In the genomic region with DNA sequence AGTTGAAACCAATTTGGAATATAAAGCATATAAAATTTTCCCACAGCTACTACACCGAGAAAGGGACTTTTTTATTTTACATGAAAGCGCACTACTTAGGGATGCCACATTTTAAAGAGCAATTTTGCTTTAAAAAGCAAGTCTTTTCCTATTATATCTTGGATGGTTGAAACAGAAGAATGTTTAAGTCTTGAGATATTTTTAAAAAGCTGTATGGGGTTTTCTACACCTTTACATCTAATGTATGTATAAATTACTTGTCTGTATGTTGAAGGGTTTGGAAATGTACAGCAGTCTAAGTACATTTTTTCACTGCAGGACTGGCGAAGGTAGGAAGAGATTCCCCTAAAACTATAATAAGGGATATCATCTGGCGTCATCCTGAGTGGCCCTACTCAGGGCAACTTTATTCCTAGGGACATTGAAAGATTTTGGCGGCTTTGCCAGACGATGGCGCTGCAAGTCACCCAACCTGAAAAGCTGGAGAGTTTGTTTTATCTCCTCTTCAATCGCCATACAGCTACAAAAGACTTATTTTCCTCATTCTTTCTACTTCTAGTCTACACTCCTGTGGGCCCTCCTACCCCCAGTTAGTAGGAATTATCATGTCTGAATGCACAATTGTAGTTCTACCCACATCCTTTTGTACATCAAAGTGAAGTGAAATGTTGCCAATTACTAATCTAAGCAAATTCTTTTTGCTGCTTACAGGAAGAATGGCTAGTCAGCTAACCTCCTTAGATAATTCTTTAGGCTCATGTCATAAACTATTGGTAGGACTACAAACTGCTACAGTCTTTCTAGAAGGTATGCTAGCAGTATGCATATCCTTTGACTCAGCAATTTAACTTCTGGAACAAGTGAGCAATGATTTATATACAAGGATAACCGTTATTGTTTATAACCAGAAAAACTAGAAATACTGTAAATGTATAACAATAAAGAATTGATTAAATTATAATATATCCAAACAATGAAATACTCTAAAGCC, we compare ENCODE assay signal across 1 cellular context.
A peak's percentile ranks its signal among the peaks of the same experiment; 100 is the strongest.
TF ChIP-seq lines count a peak whose summit lies in the region.

No MANE protein-coding gene starts in this region.

TF ChIP-seq in H1, 55 proteins besides CTCF, POLR2A, EP300 and RAD21:
- TF ChIP-seq, protein P1, sequence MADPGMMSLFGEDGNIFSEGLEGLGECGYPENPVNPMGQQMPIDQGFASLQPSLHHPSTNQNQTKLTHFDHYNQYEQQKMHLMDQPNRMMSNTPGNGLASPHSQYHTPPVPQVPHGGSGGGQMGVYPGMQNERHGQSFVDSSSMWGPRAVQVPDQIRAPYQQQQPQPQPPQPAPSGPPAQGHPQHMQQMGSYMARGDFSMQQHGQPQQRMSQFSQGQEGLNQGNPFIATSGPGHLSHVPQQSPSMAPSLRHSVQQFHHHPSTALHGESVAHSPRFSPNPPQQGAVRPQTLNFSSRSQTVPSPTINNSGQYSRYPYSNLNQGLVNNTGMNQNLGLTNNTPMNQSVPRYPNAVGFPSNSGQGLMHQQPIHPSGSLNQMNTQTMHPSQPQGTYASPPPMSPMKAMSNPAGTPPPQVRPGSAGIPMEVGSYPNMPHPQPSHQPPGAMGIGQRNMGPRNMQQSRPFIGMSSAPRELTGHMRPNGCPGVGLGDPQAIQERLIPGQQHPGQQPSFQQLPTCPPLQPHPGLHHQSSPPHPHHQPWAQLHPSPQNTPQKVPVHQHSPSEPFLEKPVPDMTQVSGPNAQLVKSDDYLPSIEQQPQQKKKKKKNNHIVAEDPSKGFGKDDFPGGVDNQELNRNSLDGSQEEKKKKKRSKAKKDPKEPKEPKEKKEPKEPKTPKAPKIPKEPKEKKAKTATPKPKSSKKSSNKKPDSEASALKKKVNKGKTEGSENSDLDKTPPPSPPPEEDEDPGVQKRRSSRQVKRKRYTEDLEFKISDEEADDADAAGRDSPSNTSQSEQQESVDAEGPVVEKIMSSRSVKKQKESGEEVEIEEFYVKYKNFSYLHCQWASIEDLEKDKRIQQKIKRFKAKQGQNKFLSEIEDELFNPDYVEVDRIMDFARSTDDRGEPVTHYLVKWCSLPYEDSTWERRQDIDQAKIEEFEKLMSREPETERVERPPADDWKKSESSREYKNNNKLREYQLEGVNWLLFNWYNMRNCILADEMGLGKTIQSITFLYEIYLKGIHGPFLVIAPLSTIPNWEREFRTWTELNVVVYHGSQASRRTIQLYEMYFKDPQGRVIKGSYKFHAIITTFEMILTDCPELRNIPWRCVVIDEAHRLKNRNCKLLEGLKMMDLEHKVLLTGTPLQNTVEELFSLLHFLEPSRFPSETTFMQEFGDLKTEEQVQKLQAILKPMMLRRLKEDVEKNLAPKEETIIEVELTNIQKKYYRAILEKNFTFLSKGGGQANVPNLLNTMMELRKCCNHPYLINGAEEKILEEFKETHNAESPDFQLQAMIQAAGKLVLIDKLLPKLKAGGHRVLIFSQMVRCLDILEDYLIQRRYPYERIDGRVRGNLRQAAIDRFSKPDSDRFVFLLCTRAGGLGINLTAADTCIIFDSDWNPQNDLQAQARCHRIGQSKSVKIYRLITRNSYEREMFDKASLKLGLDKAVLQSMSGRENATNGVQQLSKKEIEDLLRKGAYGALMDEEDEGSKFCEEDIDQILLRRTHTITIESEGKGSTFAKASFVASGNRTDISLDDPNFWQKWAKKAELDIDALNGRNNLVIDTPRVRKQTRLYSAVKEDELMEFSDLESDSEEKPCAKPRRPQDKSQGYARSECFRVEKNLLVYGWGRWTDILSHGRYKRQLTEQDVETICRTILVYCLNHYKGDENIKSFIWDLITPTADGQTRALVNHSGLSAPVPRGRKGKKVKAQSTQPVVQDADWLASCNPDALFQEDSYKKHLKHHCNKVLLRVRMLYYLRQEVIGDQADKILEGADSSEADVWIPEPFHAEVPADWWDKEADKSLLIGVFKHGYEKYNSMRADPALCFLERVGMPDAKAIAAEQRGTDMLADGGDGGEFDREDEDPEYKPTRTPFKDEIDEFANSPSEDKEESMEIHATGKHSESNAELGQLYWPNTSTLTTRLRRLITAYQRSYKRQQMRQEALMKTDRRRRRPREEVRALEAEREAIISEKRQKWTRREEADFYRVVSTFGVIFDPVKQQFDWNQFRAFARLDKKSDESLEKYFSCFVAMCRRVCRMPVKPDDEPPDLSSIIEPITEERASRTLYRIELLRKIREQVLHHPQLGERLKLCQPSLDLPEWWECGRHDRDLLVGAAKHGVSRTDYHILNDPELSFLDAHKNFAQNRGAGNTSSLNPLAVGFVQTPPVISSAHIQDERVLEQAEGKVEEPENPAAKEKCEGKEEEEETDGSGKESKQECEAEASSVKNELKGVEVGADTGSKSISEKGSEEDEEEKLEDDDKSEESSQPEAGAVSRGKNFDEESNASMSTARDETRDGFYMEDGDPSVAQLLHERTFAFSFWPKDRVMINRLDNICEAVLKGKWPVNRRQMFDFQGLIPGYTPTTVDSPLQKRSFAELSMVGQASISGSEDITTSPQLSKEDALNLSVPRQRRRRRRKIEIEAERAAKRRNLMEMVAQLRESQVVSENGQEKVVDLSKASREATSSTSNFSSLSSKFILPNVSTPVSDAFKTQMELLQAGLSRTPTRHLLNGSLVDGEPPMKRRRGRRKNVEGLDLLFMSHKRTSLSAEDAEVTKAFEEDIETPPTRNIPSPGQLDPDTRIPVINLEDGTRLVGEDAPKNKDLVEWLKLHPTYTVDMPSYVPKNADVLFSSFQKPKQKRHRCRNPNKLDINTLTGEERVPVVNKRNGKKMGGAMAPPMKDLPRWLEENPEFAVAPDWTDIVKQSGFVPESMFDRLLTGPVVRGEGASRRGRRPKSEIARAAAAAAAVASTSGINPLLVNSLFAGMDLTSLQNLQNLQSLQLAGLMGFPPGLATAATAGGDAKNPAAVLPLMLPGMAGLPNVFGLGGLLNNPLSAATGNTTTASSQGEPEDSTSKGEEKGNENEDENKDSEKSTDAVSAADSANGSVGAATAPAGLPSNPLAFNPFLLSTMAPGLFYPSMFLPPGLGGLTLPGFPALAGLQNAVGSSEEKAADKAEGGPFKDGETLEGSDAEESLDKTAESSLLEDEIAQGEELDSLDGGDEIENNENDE (IDR thresholded peaks at IDR 0.05; ENCODE audit: insufficient replicate concordance, low read length): peak; percentile 45
- no peak for TF ChIP-seq POU5F1 (IDR thresholded peaks at IDR 0.05; ENCODE audit: low read depth, low read length)
- no peak for TF ChIP-seq CBX8 (IDR thresholded peaks at IDR 0.05; ENCODE audit: borderline replicate concordance, low read depth, low read length)
- TF ChIP-seq SP1 (IDR thresholded peaks at IDR 0.05; ENCODE audit: low read depth, low read length): 0 out of 2 replicates have a peak, but pooled peaks have one; percentile 20
- no peak for TF ChIP-seq CREB1 (IDR thresholded peaks at IDR 0.05)
- no peak for TF ChIP-seq TCF12 (IDR thresholded peaks at IDR 0.05; ENCODE audit: low read depth, low read length)
- no peak; the same call in 1 of the 2 replicates for TF ChIP-seq TAF1 (IDR thresholded peaks at IDR 0.05; ENCODE audit: low read depth, low read length)
